1 cellular context compared by ENCODE assay signal in the genomic region with DNA sequence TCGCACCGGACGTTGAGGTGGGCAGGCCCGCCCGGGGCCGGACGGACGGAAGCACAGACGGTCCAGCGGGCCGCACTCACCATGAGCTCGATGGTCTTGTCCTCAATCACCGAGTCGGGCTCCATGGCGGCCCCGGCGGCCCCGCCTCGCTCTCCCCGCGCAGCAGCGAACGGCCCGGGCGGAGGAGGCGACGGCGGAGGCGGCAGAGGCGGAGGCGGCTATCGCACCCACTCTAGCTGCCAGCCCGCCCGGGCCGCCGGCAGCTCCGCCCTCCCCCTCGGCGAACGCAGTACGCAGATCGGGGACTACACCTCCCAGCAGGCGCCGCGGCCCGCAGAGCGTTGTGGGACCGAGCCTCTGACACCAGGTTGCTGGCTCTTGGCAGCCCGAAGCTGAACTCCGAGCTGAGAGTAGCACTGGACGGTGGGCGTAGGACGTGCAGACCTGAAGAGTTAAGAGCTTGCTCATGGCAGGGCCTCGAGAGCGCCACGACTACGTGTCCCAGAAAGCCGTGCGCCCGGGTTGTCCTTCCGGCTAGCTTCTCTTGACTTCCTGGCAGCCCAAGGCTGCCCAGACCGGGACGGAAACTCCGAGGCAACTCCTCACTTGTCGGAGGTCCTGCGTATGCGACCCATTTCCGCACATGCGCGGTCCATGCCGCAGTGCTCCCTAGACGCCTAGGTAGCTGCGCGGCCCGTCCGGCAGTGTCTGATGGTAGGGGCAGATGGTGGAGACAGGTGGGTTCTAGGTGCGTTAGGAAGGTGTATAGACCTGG.
TF ChIP-seq lines count a peak whose summit lies in the region.

A gene (minus strand): TSS at position 261 of the 775 bp plus-strand sequence. CDS start 136 bp downstream, at position 125.

TF ChIP-seq in SK-N-SH treated with all-trans-retinoic acid at 6 μM for 48 hours, 23 proteins besides CTCF, POLR2A, EP300 and RAD21 (continued from another document):
- TF ChIP-seq, protein P1, sequence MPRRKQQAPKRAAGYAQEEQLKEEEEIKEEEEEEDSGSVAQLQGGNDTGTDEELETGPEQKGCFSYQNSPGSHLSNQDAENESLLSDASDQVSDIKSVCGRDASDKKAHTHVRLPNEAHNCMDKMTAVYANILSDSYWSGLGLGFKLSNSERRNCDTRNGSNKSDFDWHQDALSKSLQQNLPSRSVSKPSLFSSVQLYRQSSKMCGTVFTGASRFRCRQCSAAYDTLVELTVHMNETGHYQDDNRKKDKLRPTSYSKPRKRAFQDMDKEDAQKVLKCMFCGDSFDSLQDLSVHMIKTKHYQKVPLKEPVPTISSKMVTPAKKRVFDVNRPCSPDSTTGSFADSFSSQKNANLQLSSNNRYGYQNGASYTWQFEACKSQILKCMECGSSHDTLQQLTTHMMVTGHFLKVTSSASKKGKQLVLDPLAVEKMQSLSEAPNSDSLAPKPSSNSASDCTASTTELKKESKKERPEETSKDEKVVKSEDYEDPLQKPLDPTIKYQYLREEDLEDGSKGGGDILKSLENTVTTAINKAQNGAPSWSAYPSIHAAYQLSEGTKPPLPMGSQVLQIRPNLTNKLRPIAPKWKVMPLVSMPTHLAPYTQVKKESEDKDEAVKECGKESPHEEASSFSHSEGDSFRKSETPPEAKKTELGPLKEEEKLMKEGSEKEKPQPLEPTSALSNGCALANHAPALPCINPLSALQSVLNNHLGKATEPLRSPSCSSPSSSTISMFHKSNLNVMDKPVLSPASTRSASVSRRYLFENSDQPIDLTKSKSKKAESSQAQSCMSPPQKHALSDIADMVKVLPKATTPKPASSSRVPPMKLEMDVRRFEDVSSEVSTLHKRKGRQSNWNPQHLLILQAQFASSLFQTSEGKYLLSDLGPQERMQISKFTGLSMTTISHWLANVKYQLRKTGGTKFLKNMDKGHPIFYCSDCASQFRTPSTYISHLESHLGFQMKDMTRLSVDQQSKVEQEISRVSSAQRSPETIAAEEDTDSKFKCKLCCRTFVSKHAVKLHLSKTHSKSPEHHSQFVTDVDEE (CRISPR knock-in tag; IDR thresholded peaks at IDR 0.05), result peak; percentile 70; the same call in 1 of the 2 replicates
- TF ChIP-seq TOX (CRISPR knock-in tag; IDR thresholded peaks at IDR 0.05; ENCODE audit: borderline replicate concordance), result no peak
- TF ChIP-seq, protein P2, sequence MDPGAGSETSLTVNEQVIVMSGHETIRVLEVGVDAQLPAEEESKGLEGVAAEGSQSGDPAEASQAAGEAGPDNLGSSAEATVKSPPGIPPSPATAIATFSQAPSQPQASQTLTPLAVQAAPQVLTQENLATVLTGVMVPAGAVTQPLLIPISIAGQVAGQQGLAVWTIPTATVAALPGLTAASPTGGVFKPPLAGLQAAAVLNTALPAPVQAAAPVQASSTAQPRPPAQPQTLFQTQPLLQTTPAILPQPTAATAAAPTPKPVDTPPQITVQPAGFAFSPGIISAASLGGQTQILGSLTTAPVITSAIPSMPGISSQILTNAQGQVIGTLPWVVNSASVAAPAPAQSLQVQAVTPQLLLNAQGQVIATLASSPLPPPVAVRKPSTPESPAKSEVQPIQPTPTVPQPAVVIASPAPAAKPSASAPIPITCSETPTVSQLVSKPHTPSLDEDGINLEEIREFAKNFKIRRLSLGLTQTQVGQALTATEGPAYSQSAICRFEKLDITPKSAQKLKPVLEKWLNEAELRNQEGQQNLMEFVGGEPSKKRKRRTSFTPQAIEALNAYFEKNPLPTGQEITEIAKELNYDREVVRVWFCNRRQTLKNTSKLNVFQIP (CRISPR knock-in tag; IDR thresholded peaks at IDR 0.05; ENCODE audit: borderline replicate concordance, low read depth), result no peak
- TF ChIP-seq ISL1 (CRISPR knock-in tag; IDR thresholded peaks at IDR 0.05), result no peak
